In the genomic region with DNA sequence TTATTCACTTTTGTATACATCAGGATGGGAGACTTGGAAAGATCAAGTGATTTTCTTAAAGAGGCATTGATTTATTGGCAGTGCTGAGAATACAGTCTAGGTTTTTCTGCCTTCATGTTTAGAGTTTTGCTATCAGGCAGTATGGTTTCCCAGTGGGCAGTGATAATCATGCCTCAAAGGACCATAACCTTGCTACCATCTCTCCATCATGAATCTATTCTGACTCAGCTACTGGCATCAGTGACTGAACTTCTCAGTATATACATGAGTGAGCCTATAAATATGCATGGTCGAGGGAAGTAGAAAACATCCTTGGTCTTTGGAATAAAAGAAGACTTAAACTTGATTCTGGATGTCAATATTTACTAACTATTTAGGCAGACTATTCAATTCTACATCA, we compare ENCODE assay signal across 18 cellular contexts.
"Had no signal": no experiment of that assay in that cellular context is flagged by ENCODE, and none has a peak within 500 bp of the region (broad histone marks: within the 10 kb centered on the region; RNA-seq: fewer than 3 reads in every experiment).

No MANE protein-coding gene starts in this region.

- H3K4me1 ChIP-seq: body of pancreas, colonic mucosa, pancreas, tibial nerve, uterus had no signal

- H3K36me3 ChIP-seq: colonic mucosa, pancreas, tibial nerve, uterus had no signal

- ATAC-seq: body of pancreas; left lobe of liver; naive thymus-derived CD8-positive, alpha-beta T cell; pancreas had no signal

- H3K4me3 ChIP-seq: body of pancreas, colonic mucosa, pancreas, tibial nerve, uterus had no signal

- DNase-seq: activated CD4-positive, alpha-beta T cell treated with anti-CD3 and anti-CD28 coated beads, Interleukin-2, amount 50 U/mL, for 1 hour; activated CD8-positive, alpha-beta memory T cell treated with anti-CD3 and anti-CD28 coated beads for 24 hours; activated naive CD8-positive, alpha-beta T cell treated with anti-CD3 and anti-CD28 coated beads, Interleukin-2, amount 10 ng/mL, durations not matched to agents 7 days and 5 days; body of pancreas; caudate nucleus; colonic mucosa; effector CD4-positive, alpha-beta T cell; islet precursor cell; mammary epithelial cell; naive thymus-derived CD8-positive, alpha-beta T cell; pancreas; stimulated activated CD4-positive, alpha-beta T cell treated with anti-CD3 and anti-CD28 coated beads, Interleukin-15, amount 100 ng/mL, for 24 hours; stimulated activated CD4-positive, alpha-beta T cell treated with anti-CD3 and anti-CD28 coated beads, Interleukin-4, amount 100 ng/mL, for 1 hour; stimulated activated naive CD4-positive, alpha-beta T cell; substantia nigra; uterus had no signal

- H3K9me3 ChIP-seq: body of pancreas, colonic mucosa, pancreas, tibial nerve, uterus had no signal

- H3K27me3 ChIP-seq: body of pancreas, colonic mucosa, pancreas, tibial nerve, uterus had no signal

- H3K27ac ChIP-seq: body of pancreas, colonic mucosa, pancreas, tibial nerve, uterus had no signal
